In genomic region chr1:181112071-181112929, GRCh38 we compare ENCODE assay signal across 8 cellular contexts. TPM values are rescaled to one million over a fixed set of nuclear protein-coding genes. Genes with fewer than 3 reads are reported as not detected.
DNase-seq lines count a peak whose midpoint lies in the region; ATAC-seq and TF ChIP-seq lines count a peak whose summit lies in the region.

No MANE protein-coding gene starts in this region.

- peak; percentile 9 for TF ChIP-seq EP300 in ovary (IDR thresholded peaks at IDR 0.05)

- H3K9me3 ChIP-seq in esophagus (ENCODE audit: control insufficient read depth in 2 of 2, insufficient read depth in 1 of 2, low read depth in 1 of 2, low read length in 1 of 2) (no peaks in the 10 kb centered on the region), ovary (no peaks in the 10 kb centered on the region)

- no peaks in the 10 kb centered on the region for H3K36me3 Mint-ChIP-seq in activated T-helper 1 cell treated with anti-CD3 and anti-CD28 coated beads, Interleukin-12 subunit alpha, Interleukin-12 subunit beta, Interleukin-2, Interleukin-4 antibody, amounts not matched to agents 30 ng/mL and 10 ng/mL and 1 ng/mL, durations not matched to agents 14 hours and 24 hours and 36 hours (ENCODE audit: low read depth)
- no peaks in the 10 kb centered on the region for H3K36me3 Mint-ChIP-seq in activated CD4-positive, alpha-beta memory T cell treated with anti-CD3 and anti-CD28 coated beads, Interleukin-2, amount 10 ng/mL, durations not matched to agents 7 days and 5 days (ENCODE audit: low read depth)

- no peak for ATAC-seq in GM18907 (IDR thresholded peaks at IDR 0.05; ENCODE audit: unreplicated experiment)

- H3K36me3 ChIP-seq in esophagus (ENCODE audit: control insufficient read depth in 2 of 2, insufficient read depth in 2 of 2, low read length in 1 of 2) = no peaks in the 10 kb centered on the region
- H3K36me3 ChIP-seq in ovary = no peaks in the 10 kb centered on the region

- peak overlapping the region; percentile 91 to 95 for H3K27ac ChIP-seq in esophagus (ENCODE audit: low read depth in 2 of 2, low read length in 1 of 2)
- H3K27ac ChIP-seq in ovary = no peak overlapping the region

- H3K4me1 ChIP-seq in esophagus (ENCODE audit: control insufficient read depth in 2 of 2, insufficient read depth in 2 of 2, low read length in 1 of 2) (peaks cover 1 to 26% of the 10 kb centered on the region in 2 donors), ovary (ENCODE audit: insufficient read depth) (no peaks in the 10 kb centered on the region)

- H3K27ac Mint-ChIP-seq in activated T-helper 1 cell treated with anti-CD3 and anti-CD28 coated beads, Interleukin-12 subunit alpha, Interleukin-12 subunit beta, Interleukin-2, Interleukin-4 antibody, amounts not matched to agents 30 ng/mL and 10 ng/mL and 1 ng/mL, durations not matched to agents 14 hours and 24 hours and 36 hours = no peak overlapping the region
- H3K27ac Mint-ChIP-seq in activated CD4-positive, alpha-beta memory T cell treated with anti-CD3 and anti-CD28 coated beads, Interleukin-2, amount 10 ng/mL, durations not matched to agents 7 days and 5 days = no peak overlapping the region

- TF ChIP-seq POLR2A in ovary (IDR thresholded peaks at IDR 0.05) = no peak

- 45 to 64% methylated on average over 10 of the region's 10 CpGs for WGBS in esophagus, 2 donors
- 56 to 62% (median 62%) methylated on average over 10 of the region's 10 CpGs for WGBS in ovary, 3 donors

- CTCF ChIA-PET in activated CD4-positive, alpha-beta memory T cell treated with anti-CD3 and anti-CD28 coated beads, Interleukin-2, amount 10 ng/mL, durations not matched to agents 7 days and 5 days (lab: Charles Lee) = interaction anchor here (0.7 kb wide), 1 partner anchor 30 kb away, joined by 3 read pairs; no protein-coding TSS in a partner anchor

- no peak overlapping the region for H3K4me3 ChIP-seq in esophagus (ENCODE audit: low read depth in 1 of 2, low read length in 2 of 2)
- H3K4me3 ChIP-seq in ovary = no peak overlapping the region

- intact Hi-C loops in ovary (cut with DNase I) = no loop called here
- intact Hi-C loops in activated T-helper 1 cell treated with anti-CD3 and anti-CD28 coated beads, Interleukin-12 subunit alpha, Interleukin-12 subunit beta, Interleukin-2, Interleukin-4 antibody, amounts not matched to agents 30 ng/mL and 10 ng/mL and 1 ng/mL, durations not matched to agents 14 hours and 24 hours and 36 hours (cut with micrococcal nuclease) = no loop called here

- H3K4me3 Mint-ChIP-seq in activated T-helper 1 cell treated with anti-CD3 and anti-CD28 coated beads, Interleukin-12 subunit alpha, Interleukin-12 subunit beta, Interleukin-2, Interleukin-4 antibody, amounts not matched to agents 30 ng/mL and 10 ng/mL and 1 ng/mL, durations not matched to agents 14 hours and 24 hours and 36 hours = no peak overlapping the region
- H3K4me3 Mint-ChIP-seq in activated CD4-positive, alpha-beta memory T cell treated with anti-CD3 and anti-CD28 coated beads, Interleukin-2, amount 10 ng/mL, durations not matched to agents 7 days and 5 days = no peak overlapping the region

- no peak for TF ChIP-seq CTCF in ovary (IDR thresholded peaks at IDR 0.05)

- peaks cover 23% of the 10 kb centered on the region for H3K4me1 Mint-ChIP-seq in activated T-helper 1 cell treated with anti-CD3 and anti-CD28 coated beads, Interleukin-12 subunit alpha, Interleukin-12 subunit beta, Interleukin-2, Interleukin-4 antibody, amounts not matched to agents 30 ng/mL and 10 ng/mL and 1 ng/mL, durations not matched to agents 14 hours and 24 hours and 36 hours (ENCODE audit: low read depth)
- H3K4me1 Mint-ChIP-seq in activated CD4-positive, alpha-beta memory T cell treated with anti-CD3 and anti-CD28 coated beads, Interleukin-2, amount 10 ng/mL, durations not matched to agents 7 days and 5 days = peaks cover 20% of the 10 kb centered on the region

- peaks cover 27% of the 10 kb centered on the region for H3K27me3 Mint-ChIP-seq in activated T-helper 1 cell treated with anti-CD3 and anti-CD28 coated beads, Interleukin-12 subunit alpha, Interleukin-12 subunit beta, Interleukin-2, Interleukin-4 antibody, amounts not matched to agents 30 ng/mL and 10 ng/mL and 1 ng/mL, durations not matched to agents 14 hours and 24 hours and 36 hours (ENCODE audit: insufficient read depth)
- H3K27me3 Mint-ChIP-seq in activated CD4-positive, alpha-beta memory T cell treated with anti-CD3 and anti-CD28 coated beads, Interleukin-2, amount 10 ng/mL, durations not matched to agents 7 days and 5 days = peaks cover 37% of the 10 kb centered on the region

- peak; percentile 91 for DNase-seq in DMS53 treated with DMSO at 0.1 percent for 48 hours (lab: John Stamatoyannopoulos, UW; ENCODE audit: unreplicated experiment)
- peak; percentile 61 to 74 for DNase-seq in NOMO-1 (lab: John Stamatoyannopoulos, UW; ENCODE audit: unreplicated experiment in 2 of 2)
- peak; percentile 50 to 86 (median 78) for DNase-seq in ovary
- no peak for DNase-seq in activated T-helper 1 cell treated with anti-CD3 and anti-CD28 coated beads, Interleukin-12 subunit alpha, Interleukin-12 subunit beta, Interleukin-2, Interleukin-4 antibody, amounts not matched to agents 30 ng/mL and 10 ng/mL and 1 ng/mL, durations not matched to agents 14 hours and 24 hours and 36 hours (ENCODE audit: low spot score)
- no peak for DNase-seq in C1 segment of cervical spinal cord (lab: John Stamatoyannopoulos, UW)
- no peak for DNase-seq in activated CD4-positive, alpha-beta memory T cell treated with anti-CD3 and anti-CD28 coated beads, Interleukin-2, amount 10 ng/mL, durations not matched to agents 7 days and 5 days

- H3K27me3 ChIP-seq in esophagus (ENCODE audit: control insufficient read depth in 1 of 2, insufficient read depth in 2 of 2, low read length in 2 of 2) = no peaks in the 10 kb centered on the region
- H3K27me3 ChIP-seq in ovary = no peaks in the 10 kb centered on the region

- POLR2A ChIA-PET in activated CD4-positive, alpha-beta memory T cell treated with anti-CD3 and anti-CD28 coated beads, Interleukin-2, amount 10 ng/mL, durations not matched to agents 7 days and 5 days (lab: Charles Lee) = interaction anchor here (0.7 to 1.5 kb wide), 2 partner anchors 15 to 22 kb away, joined by 4 read pairs; no protein-coding TSS in a partner anchor

- no peaks in the 10 kb centered on the region for H3K9me3 Mint-ChIP-seq in activated T-helper 1 cell treated with anti-CD3 and anti-CD28 coated beads, Interleukin-12 subunit alpha, Interleukin-12 subunit beta, Interleukin-2, Interleukin-4 antibody, amounts not matched to agents 30 ng/mL and 10 ng/mL and 1 ng/mL, durations not matched to agents 14 hours and 24 hours and 36 hours
- no peaks in the 10 kb centered on the region for H3K9me3 Mint-ChIP-seq in activated CD4-positive, alpha-beta memory T cell treated with anti-CD3 and anti-CD28 coated beads, Interleukin-2, amount 10 ng/mL, durations not matched to agents 7 days and 5 days

RNA-seq across cellular contexts. Expression of gene IER5, which starts 23.8 kb away (rescaled TPM):
- polyA plus RNA-seq in esophagus (10 to 100 TPM; 16.7 to 27.2 TPM), ovary (1 to 10 TPM; 2.5 to 5.7 TPM)
- total RNA-seq in ovary = 10 to 100 TPM in 1 of 7 donors, 1 to 10 TPM in 6; 2.7 to 43.4 (median 6.8) TPM
- 59.4 and 61.5 TPM in 2 replicates for total RNA-seq in activated T-helper 1 cell treated with anti-CD3 and anti-CD28 coated beads, Interleukin-12 subunit alpha, Interleukin-12 subunit beta, Interleukin-2, Interleukin-4 antibody, amounts not matched to agents 30 ng/mL and 10 ng/mL and 1 ng/mL, durations not matched to agents 14 hours and 24 hours and 36 hours
- 10 to 100 TPM; 41.6 to 43.9 TPM for total RNA-seq in activated CD4-positive, alpha-beta memory T cell treated with anti-CD3 and anti-CD28 coated beads, Interleukin-2, amount 10 ng/mL, durations not matched to agents 7 days and 5 days

Comparison
In these comparisons a context has a peak if more than half of its experiments do, and no peak if none do; other contexts are left out.
1. DNase-seq: peak in DMS53 treated with DMSO at 0.1 percent for 48 hours (single experiment), NOMO-1 (2 of 2) and ovary (5 of 5); none in activated T-helper 1 cell treated with anti-CD3 and anti-CD28 coated beads, Interleukin-12 subunit alpha, Interleukin-12 subunit beta, Interleukin-2, Interleukin-4 antibody, amounts not matched to agents 30 ng/mL and 10 ng/mL and 1 ng/mL, durations not matched to agents 14 hours and 24 hours and 36 hours (single experiment), C1 segment of cervical spinal cord (0 of 14) and activated CD4-positive, alpha-beta memory T cell treated with anti-CD3 and anti-CD28 coated beads, Interleukin-2, amount 10 ng/mL, durations not matched to agents 7 days and 5 days (single experiment).
2. H3K27ac ChIP-seq: peak in esophagus (2 of 2); none in ovary (0 of 2).